In the genomic region with DNA sequence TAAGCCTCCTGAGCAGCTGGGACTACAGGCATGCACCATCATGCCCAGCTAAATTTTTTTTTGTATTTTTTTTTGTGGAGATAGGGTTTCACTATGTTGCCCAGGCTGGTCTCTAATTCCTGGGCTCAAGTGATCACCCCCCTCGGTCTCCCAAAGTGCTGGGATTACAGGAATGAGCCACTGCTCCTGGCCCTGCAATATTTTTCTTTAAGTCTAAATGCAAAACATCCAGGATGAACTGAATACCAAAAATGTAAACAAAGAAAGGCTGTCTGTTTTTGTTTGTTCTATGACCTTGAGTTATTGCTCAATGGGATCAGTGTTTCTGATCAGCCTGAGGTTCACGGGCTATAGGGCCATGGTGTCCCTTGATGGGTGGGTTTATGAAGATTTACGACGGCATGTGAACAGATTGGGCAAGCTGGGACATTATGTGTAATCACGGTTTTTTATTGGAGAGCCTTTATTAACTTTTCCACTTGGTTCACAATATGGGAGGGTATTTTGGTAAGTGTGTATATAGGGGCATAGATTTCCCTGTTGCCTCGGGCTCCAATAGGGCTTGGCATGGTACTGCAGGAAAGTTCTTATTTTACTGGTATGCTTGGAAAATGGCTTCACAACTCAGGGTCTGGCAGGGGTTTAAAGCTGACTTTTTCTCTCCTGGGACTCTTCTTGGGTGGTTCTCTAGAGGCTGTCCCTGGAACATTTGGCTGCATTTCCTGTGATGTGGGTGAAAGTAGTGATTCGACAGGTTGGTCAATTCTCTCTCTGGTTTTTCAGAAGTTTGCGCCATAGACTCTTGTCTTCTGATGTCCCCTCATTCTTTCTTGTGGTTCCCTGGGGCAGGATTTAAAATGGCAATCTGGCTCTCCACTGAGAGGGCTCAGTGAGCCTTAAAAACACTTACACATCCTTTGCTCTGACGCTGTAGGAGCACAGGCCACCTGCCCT, we compare ENCODE assay signal across 1 cellular context.
TF ChIP-seq lines count a peak whose summit lies in the region.

No MANE protein-coding gene starts in this region.

TF ChIP-seq in HepG2, 621 proteins besides CTCF, POLR2A, EP300 and RAD21 (continued from another document and continues in another):
- TF ChIP-seq, protein P1, sequence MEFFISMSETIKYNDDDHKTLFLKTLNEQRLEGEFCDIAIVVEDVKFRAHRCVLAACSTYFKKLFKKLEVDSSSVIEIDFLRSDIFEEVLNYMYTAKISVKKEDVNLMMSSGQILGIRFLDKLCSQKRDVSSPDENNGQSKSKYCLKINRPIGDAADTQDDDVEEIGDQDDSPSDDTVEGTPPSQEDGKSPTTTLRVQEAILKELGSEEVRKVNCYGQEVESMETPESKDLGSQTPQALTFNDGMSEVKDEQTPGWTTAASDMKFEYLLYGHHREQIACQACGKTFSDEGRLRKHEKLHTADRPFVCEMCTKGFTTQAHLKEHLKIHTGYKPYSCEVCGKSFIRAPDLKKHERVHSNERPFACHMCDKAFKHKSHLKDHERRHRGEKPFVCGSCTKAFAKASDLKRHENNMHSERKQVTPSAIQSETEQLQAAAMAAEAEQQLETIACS (CRISPR knock-in tag; IDR thresholded peaks at IDR 0.05): no peak
- TF ChIP-seq ZNF33B (CRISPR knock-in tag; IDR thresholded peaks at IDR 0.05) (no peak), ZNF879 (CRISPR knock-in tag; IDR thresholded peaks at IDR 0.05) (no peak), CAMTA2 (CRISPR knock-in tag; IDR thresholded peaks at IDR 0.05; ENCODE audit: borderline replicate concordance) (no peak), RCOR2 (CRISPR knock-in tag; IDR thresholded peaks at IDR 0.05) (no peak; the same call in 1 of the 2 replicates), JUNB (CRISPR knock-in tag; IDR thresholded peaks at IDR 0.05; ENCODE audit: borderline replicate concordance) (no peak), ZNF451 (CRISPR knock-in tag; IDR thresholded peaks at IDR 0.05) (no peak), SETDB1 (CRISPR knock-in tag; IDR thresholded peaks at IDR 0.05; ENCODE audit: borderline replicate concordance) (no peak), ZNF280D (CRISPR knock-in tag; IDR thresholded peaks at IDR 0.05) (no peak; the same call in 1 of the 2 replicates), ZFAT (CRISPR knock-in tag; conservative IDR thresholded peaks at IDR 0.05) (no peak), ZC3H4 (CRISPR knock-in tag; IDR thresholded peaks at IDR 0.05; ENCODE audit: borderline replicate concordance) (no peak), SCMH1 (CRISPR knock-in tag; IDR thresholded peaks at IDR 0.05; ENCODE audit: borderline replicate concordance) (no peak), KLF13 (CRISPR knock-in tag; IDR thresholded peaks at IDR 0.05) (no peak), ZNF589 (CRISPR knock-in tag; conservative IDR thresholded peaks at IDR 0.05) (no peak), ASH2L (IDR thresholded peaks at IDR 0.05; ENCODE audit: insufficient read length, low read depth, low read length) (peak; percentile 53), AGO1 (IDR thresholded peaks at IDR 0.05; ENCODE audit: low read depth, low read length, poor library complexity, severe bottlenecking) (no peak), ETV5 (CRISPR knock-in tag; IDR thresholded peaks at IDR 0.05; ENCODE audit: borderline replicate concordance) (peak; percentile 33; the same call in 1 of the 2 replicates), ATF7 (IDR thresholded peaks at IDR 0.05) (no peak), ATF7 (CRISPR knock-in tag; IDR thresholded peaks at IDR 0.05) (no peak), ZNF597 (CRISPR knock-in tag; IDR thresholded peaks at IDR 0.05) (no peak), FLYWCH1 (CRISPR knock-in tag; IDR thresholded peaks at IDR 0.05) (no peak), ZNF607 (CRISPR knock-in tag; IDR thresholded peaks at IDR 0.05; ENCODE audit: borderline replicate concordance) (0 out of 2 replicates have a peak, but pooled peaks have one; percentile 16), ZNF605 (CRISPR knock-in tag; IDR thresholded peaks at IDR 0.05) (no peak), MBD4 (IDR thresholded peaks at IDR 0.05; ENCODE audit: borderline replicate concordance, low read length) (no peak), PHB2 (IDR thresholded peaks at IDR 0.05; ENCODE audit: partially characterized antibody) (no peak), HIVEP1 (CRISPR knock-in tag; IDR thresholded peaks at IDR 0.05) (no peak), ZNF484 (CRISPR knock-in tag; IDR thresholded peaks at IDR 0.05; ENCODE audit: borderline replicate concordance, low read depth) (no peak), ZNF552 (CRISPR knock-in tag; IDR thresholded peaks at IDR 0.05; ENCODE audit: borderline replicate concordance) (no peak), MIER3 (CRISPR knock-in tag; IDR thresholded peaks at IDR 0.05; ENCODE audit: borderline replicate concordance) (peak; percentile 72; the same call in 1 of the 2 replicates), TFAP4 (IDR thresholded peaks at IDR 0.05; ENCODE audit: borderline replicate concordance, low read depth) (peak; percentile 64), ZNF644 (CRISPR knock-in tag; IDR thresholded peaks at IDR 0.05; ENCODE audit: low read depth) (peak; percentile 95), U2AF1 (optimal IDR thresholded peaks at IDR 0.05; ENCODE audit: low read depth, low read length) (no peak), SATB2 (CRISPR knock-in tag; IDR thresholded peaks at IDR 0.05) (0 out of 2 replicates have a peak, but pooled peaks have one; percentile 47), SP1 (IDR thresholded peaks at IDR 0.05) (no peak), SP1 (CRISPR knock-in tag; IDR thresholded peaks at IDR 0.05) (no peak), CBX2 (IDR thresholded peaks at IDR 0.05; ENCODE audit: low read depth, low read length) (no peak), CBX2 (CRISPR knock-in tag; IDR thresholded peaks at IDR 0.05; ENCODE audit: low read depth) (no peak), ZNF530 (CRISPR knock-in tag; IDR thresholded peaks at IDR 0.05; ENCODE audit: low read depth) (no peak), NFE2L1 (CRISPR knock-in tag; IDR thresholded peaks at IDR 0.05; ENCODE audit: borderline replicate concordance) (no peak), ZBTB3 (CRISPR knock-in tag; IDR thresholded peaks at IDR 0.05; ENCODE audit: borderline replicate concordance, low read depth) (no peak), ZNF20 (CRISPR knock-in tag; IDR thresholded peaks at IDR 0.05) (no peak), ATM (IDR thresholded peaks at IDR 0.05; ENCODE audit: borderline replicate concordance) (no peak), FOXA1 (IDR thresholded peaks at IDR 0.05) (no peak), FOXA1 (CRISPR knock-in tag; IDR thresholded peaks at IDR 0.05) (peak; percentile 90), ZBTB7B (CRISPR knock-in tag; IDR thresholded peaks at IDR 0.05) (peak; percentile 53), PAX8 (CRISPR knock-in tag; IDR thresholded peaks at IDR 0.05; ENCODE audit: borderline replicate concordance) (no peak), CHD4 (IDR thresholded peaks at IDR 0.05; ENCODE audit: borderline replicate concordance, low read length) (peak; percentile 53; the same call in 1 of the 2 replicates), RFX3 (CRISPR knock-in tag; IDR thresholded peaks at IDR 0.05) (no peak), ATF4 (CRISPR knock-in tag; IDR thresholded peaks at IDR 0.05) (peak in 1 of 2 experiments; percentile 77; a peak in 2 of 4 replicates)
- TF ChIP-seq, protein P2, sequence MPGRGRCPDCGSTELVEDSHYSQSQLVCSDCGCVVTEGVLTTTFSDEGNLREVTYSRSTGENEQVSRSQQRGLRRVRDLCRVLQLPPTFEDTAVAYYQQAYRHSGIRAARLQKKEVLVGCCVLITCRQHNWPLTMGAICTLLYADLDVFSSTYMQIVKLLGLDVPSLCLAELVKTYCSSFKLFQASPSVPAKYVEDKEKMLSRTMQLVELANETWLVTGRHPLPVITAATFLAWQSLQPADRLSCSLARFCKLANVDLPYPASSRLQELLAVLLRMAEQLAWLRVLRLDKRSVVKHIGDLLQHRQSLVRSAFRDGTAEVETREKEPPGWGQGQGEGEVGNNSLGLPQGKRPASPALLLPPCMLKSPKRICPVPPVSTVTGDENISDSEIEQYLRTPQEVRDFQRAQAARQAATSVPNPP (CRISPR knock-in tag; IDR thresholded peaks at IDR 0.05): no peak
- TF ChIP-seq, protein P3, sequence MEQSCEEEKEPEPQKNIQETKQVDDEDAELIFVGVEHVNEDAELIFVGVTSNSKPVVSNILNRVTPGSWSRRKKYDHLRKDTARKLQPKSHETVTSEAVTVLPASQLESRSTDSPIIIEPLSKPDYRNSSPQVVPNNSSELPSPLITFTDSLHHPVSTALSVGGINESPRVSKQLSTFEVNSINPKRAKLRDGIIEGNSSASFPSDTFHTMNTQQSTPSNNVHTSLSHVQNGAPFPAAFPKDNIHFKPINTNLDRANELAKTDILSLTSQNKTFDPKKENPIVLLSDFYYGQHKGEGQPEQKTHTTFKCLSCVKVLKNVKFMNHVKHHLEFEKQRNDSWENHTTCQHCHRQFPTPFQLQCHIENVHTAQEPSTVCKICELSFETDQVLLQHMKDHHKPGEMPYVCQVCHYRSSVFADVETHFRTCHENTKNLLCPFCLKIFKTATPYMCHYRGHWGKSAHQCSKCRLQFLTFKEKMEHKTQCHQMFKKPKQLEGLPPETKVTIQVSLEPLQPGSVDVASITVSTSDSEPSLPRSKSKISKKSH (CRISPR knock-in tag; IDR thresholded peaks at IDR 0.05; ENCODE audit: borderline replicate concordance): no peak
- TF ChIP-seq, protein P4, sequence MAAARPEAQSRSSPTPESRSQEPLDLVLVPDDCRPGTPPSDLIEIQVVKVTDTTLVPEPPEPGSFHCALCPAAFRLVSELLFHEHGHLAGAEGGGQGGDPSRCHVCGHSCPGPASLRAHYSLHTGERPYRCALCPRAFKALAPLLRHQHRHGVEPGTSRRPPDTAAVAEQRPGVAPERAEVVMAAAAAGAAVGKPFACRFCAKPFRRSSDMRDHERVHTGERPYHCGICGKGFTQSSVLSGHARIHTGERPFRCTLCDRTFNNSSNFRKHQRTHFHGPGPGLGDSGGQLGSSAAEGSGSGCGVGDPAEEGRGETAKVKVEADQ (CRISPR knock-in tag; IDR thresholded peaks at IDR 0.05; ENCODE audit: borderline replicate concordance): no peak
- TF ChIP-seq, protein P5, sequence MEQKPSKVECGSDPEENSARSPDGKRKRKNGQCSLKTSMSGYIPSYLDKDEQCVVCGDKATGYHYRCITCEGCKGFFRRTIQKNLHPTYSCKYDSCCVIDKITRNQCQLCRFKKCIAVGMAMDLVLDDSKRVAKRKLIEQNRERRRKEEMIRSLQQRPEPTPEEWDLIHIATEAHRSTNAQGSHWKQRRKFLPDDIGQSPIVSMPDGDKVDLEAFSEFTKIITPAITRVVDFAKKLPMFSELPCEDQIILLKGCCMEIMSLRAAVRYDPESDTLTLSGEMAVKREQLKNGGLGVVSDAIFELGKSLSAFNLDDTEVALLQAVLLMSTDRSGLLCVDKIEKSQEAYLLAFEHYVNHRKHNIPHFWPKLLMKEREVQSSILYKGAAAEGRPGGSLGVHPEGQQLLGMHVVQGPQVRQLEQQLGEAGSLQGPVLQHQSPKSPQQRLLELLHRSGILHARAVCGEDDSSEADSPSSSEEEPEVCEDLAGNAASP (CRISPR knock-in tag; IDR thresholded peaks at IDR 0.05; ENCODE audit: borderline replicate concordance): peak; percentile 61; the same call in 1 of the 2 replicates
- TF ChIP-seq, protein P6, sequence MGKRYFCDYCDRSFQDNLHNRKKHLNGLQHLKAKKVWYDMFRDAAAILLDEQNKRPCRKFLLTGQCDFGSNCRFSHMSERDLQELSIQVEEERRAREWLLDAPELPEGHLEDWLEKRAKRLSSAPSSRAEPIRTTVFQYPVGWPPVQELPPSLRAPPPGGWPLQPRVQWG (CRISPR knock-in tag; IDR thresholded peaks at IDR 0.05; ENCODE audit: borderline replicate concordance, low read depth): no peak
